Comparison of ENCODE assay signal across 8 cellular contexts in the genomic region with DNA sequence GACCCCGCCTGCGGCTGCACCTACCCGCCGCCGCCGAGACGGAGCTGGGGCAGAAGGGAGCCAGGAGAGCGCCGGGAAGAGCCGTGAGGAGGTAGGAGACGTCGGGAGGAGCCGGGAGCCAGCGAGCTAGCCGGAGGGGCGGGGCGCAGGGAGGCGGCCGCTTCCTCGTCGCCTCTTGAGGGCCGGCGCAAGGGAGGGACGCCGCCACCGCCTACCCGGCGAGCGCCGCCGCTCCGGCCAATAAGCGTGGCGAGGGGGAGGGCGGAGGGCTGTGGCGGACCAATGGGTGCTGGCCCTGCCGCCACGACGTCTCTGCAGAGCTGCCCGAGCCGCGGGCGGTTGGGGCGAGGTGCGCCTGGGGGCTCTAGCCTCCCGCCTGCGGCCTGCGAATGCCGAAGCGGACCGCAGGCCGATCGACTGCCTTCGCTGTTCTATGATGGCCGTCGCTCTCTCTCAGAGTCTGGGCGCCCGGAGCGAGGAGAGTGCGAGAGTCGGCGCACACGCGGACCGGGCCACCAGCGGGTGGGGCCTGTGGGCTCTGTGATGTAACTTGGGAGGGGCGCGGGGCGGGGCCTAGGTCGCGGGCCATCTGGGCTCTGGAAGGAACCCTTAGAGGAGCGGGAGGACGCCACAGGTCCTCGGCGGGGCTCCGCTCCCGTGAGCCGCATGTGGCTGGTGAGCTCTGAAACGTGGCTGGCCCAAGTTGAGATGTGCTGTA.
A peak's percentile ranks its signal among the peaks of the same experiment; 100 is the strongest.
DNase-seq lines count a peak whose midpoint lies in the region; ATAC-seq, FAIRE-seq and TF ChIP-seq lines count a peak whose summit lies in the region.

No MANE protein-coding gene starts in this region.

- H3K27ac ChIP-seq in OCI-LY1 (ENCODE audit: low read depth, low read length, poor library complexity, severe bottlenecking), result peak overlapping the region; percentile 81

- peak; percentile 89 for ATAC-seq in GM21515 (IDR thresholded peaks at IDR 0.05; ENCODE audit: unreplicated experiment)

- H4K20me1 ChIP-seq in OCI-LY1 (ENCODE audit: insufficient read depth, low read length), result no peaks in the 10 kb centered on the region

- H3K9ac ChIP-seq in OCI-LY1 (ENCODE audit: low read length), result peak overlapping the region; percentile 71

- H3F3A ChIP-seq in OCI-LY1 (ENCODE audit: insufficient read depth, low read length), result no peaks in the 10 kb centered on the region

- H3K9me2 ChIP-seq in OCI-LY1 (ENCODE audit: low read depth, low read length), result no peaks in the 10 kb centered on the region

- H3K4me1 ChIP-seq in OCI-LY1 (ENCODE audit: insufficient read depth, low read length, severe bottlenecking) (peaks cover 22% of the 10 kb centered on the region), mononuclear cell (ENCODE audit: insufficient read depth, low read length) (peaks cover 19% of the 10 kb centered on the region)

- peak overlapping the region; percentile 97 for H3K4me2 ChIP-seq in OCI-LY1 (ENCODE audit: low read length)

- no peak for TF ChIP-seq CTCF in D721Med (IDR thresholded peaks at IDR 0.05; ENCODE audit: insufficient read depth, missing control alignments)
- TF ChIP-seq CTCF in OCI-LY1 (IDR thresholded peaks at IDR 0.05; ENCODE audit: low read length), result no peak
- TF ChIP-seq CTCF in epithelial cell of esophagus (IDR thresholded peaks at IDR 0.05; ENCODE audit: insufficient read depth, low read depth, low read length, missing control alignments), result no peak

- H2AFZ ChIP-seq in OCI-LY1 (ENCODE audit: low read length), result no peak overlapping the region

- 0 out of 2 replicates have a peak, but pooled peaks cover 5% of the 10 kb centered on the region for H3K36me3 ChIP-seq in OCI-LY1 (ENCODE audit: insufficient read depth, low read length)

- FAIRE-seq in D721Med (lab: Jason Lieb, UNC), result no peak

- DNase-seq in D721Med (ENCODE audit: insufficient read length, low spot score) (peak; percentile 76), HuH-7 (ENCODE audit: low spot score) (peak; percentile 93), activated T-cell treated with anti-CD3 and anti-CD28 coated beads for 24 hours (ENCODE audit: low read depth) (peak; percentile 91), epithelial cell of esophagus (ENCODE audit: low read depth) (peak; percentile 99)
- DNase-seq in stimulated activated CD8-positive, alpha-beta memory T cell treated with anti-CD3 and anti-CD28 coated beads, Interleukin-2, amount 100 ng/mL, for 48 hours (ENCODE audit: low read depth in 2 of 2), result peak; percentile 93 to 96

- H3K27me3 ChIP-seq in OCI-LY1 (ENCODE audit: insufficient read depth, low read length) (no peaks in the 10 kb centered on the region), mononuclear cell (ENCODE audit: insufficient read depth, low read length) (no peaks in the 10 kb centered on the region)

- no peaks in the 10 kb centered on the region for H3K9me3 ChIP-seq in OCI-LY1 (ENCODE audit: low read length)
- no peaks in the 10 kb centered on the region for H3K9me3 ChIP-seq in mononuclear cell (ENCODE audit: low read depth, low read length)

- H3K4me3 ChIP-seq in OCI-LY1 (ENCODE audit: low read depth, low read length, poor library complexity, severe bottlenecking) (peak overlapping the region; percentile 82), epithelial cell of esophagus (ENCODE audit: low read length) (peak overlapping the region; percentile 94), mononuclear cell (ENCODE audit: low read length) (peak overlapping the region; percentile 65)

- peaks cover 26% of the 10 kb centered on the region for H3K79me2 ChIP-seq in OCI-LY1 (ENCODE audit: insufficient read depth, low read length)

Comparison
In these comparisons a context has a peak if more than half of its experiments do, and no peak if none do; other contexts are left out.
1. Peak in every context shown above with its lines: DNase-seq, ATAC-seq, H3K4me3 ChIP-seq and H3K27ac ChIP-seq.